ENCODE assay signal across 9 cellular contexts in genomic region chr10:119371704-119372663, GRCh38.
DNase-seq lines count a peak whose midpoint lies in the region; ATAC-seq and TF ChIP-seq lines count a peak whose summit lies in the region.
"Had no signal": no experiment of that assay in that cellular context is flagged by ENCODE, and none has a peak within 500 bp of the region (broad histone marks: within the 10 kb centered on the region; RNA-seq: fewer than 3 reads in every experiment).

No MANE protein-coding gene starts in this region.

- no peak overlapping the region for H3K4me3 Mint-ChIP-seq in naive thymus-derived CD4-positive, alpha-beta T cell

- no peaks in the 10 kb centered on the region for H3K27me3 ChIP-seq in AG04450 (ENCODE audit: control insufficient read depth, insufficient read depth, low read length)
- peaks cover 19% of the 10 kb centered on the region for H3K27me3 ChIP-seq in OCI-LY3 (ENCODE audit: low read depth, low read length)
- no peaks in the 10 kb centered on the region for H3K27me3 ChIP-seq in lung (ENCODE audit: control insufficient read depth, insufficient read depth)
- no peaks in the 10 kb centered on the region for H3K27me3 ChIP-seq in adrenal gland
- H3K27me3 ChIP-seq in naive thymus-derived CD4-positive, alpha-beta T cell (ENCODE audit: control insufficient read depth in 2 of 2, insufficient read depth in 2 of 2, low read length in 2 of 2): no peaks in the 10 kb centered on the region

- no peak overlapping the region for H3K9ac ChIP-seq in OCI-LY3 (ENCODE audit: low read length)

- H4K20me1 ChIP-seq in OCI-LY3 (ENCODE audit: insufficient read depth, low read length): peaks cover 5% of the 10 kb centered on the region

- H3K27ac Mint-ChIP-seq in naive thymus-derived CD4-positive, alpha-beta T cell: peak overlapping the region in 1 of 9 donors; percentile 58

- no peaks in the 10 kb centered on the region for H3K9me3 Mint-ChIP-seq in naive thymus-derived CD4-positive, alpha-beta T cell

- no peaks in the 10 kb centered on the region for H3K27me3 Mint-ChIP-seq in naive thymus-derived CD4-positive, alpha-beta T cell

- peaks cover 4% of the 10 kb centered on the region for H3K36me3 ChIP-seq in OCI-LY3 (replicated peaks; ENCODE audit: low read depth, low read length)
- no peaks in the 10 kb centered on the region for H3K36me3 ChIP-seq in lung (ENCODE audit: control insufficient read depth in 2 of 2, insufficient read depth in 2 of 2, low read length in 2 of 2)
- no peaks in the 10 kb centered on the region for H3K36me3 ChIP-seq in adrenal gland (replicated peaks in 1 of 2)
- no peaks in the 10 kb centered on the region for H3K36me3 ChIP-seq in naive thymus-derived CD4-positive, alpha-beta T cell (ENCODE audit: control insufficient read depth in 2 of 3, insufficient read depth in 3 of 3, low read length in 3 of 3)

- TF ChIP-seq CTCF in AG04450 (IDR thresholded peaks at IDR 0.05; ENCODE audit: low read depth, low read length): no peak
- TF ChIP-seq CTCF in OCI-LY3 (IDR thresholded peaks at IDR 0.05; ENCODE audit: low read depth, low read length): peak; percentile 20; the same call in 1 of the 2 replicates
- no peak for TF ChIP-seq CTCF in lung (IDR thresholded peaks at IDR 0.05; ENCODE audit: control extremely low read depth, extremely low read depth)
- TF ChIP-seq CTCF in adrenal gland (IDR thresholded peaks at IDR 0.05): no peak

- intact Hi-C loops in adrenal gland (cut with DNase I): no loop called here
- intact Hi-C loops in naive thymus-derived CD4-positive, alpha-beta T cell (cut with micrococcal nuclease): no loop called here

- DNase-seq in AG04450 (ENCODE audit: low read depth, low spot score): no peak
- no peak for DNase-seq in lung (ENCODE audit: low spot score)
- DNase-seq in adrenal gland: no peak
- DNase-seq in naive thymus-derived CD4-positive, alpha-beta T cell: no peak
- DNase-seq in NCI-H345 treated with DMSO at 0.1 percent for 48 hours (lab: John Stamatoyannopoulos, UW; ENCODE audit: unreplicated experiment): no peak
- no peak for DNase-seq in activated T-cell treated with anti-CD3 and anti-CD28 coated beads, Interleukin-2, amount 50 U/mL, for 1 hour
- DNase-seq: stimulated activated CD4-positive, alpha-beta T cell treated with anti-CD3 and anti-CD28 coated beads, Interleukin-4, amount 100 ng/mL, for 24 hours had no signal

- peaks cover 55% of the 10 kb centered on the region for H3K4me1 ChIP-seq in OCI-LY3 (ENCODE audit: low read length)
- peaks cover 10 to 50% of the 10 kb centered on the region in 2 donors for H3K4me1 ChIP-seq in lung (ENCODE audit: control insufficient read depth in 2 of 2, insufficient read depth in 2 of 2, low read length in 2 of 2)
- peaks cover 0 to 28% of the 10 kb centered on the region in 2 donors for H3K4me1 ChIP-seq in adrenal gland (replicated peaks in 1 of 2)
- peaks cover 0 to 2% of the 10 kb centered on the region in 2 donors for H3K4me1 ChIP-seq in naive thymus-derived CD4-positive, alpha-beta T cell (ENCODE audit: control insufficient read depth in 2 of 2, insufficient read depth in 2 of 2, low read length in 2 of 2)

- H3K36me3 Mint-ChIP-seq in naive thymus-derived CD4-positive, alpha-beta T cell: peaks cover 0 to 10% (median 0%) of the 10 kb centered on the region in 5 donors

- 75% methylated on average over 7 of the region's 7 CpGs for WGBS in lung, 2 donors
- 69 to 84% (median 80%) methylated on average over 6 to 7 of the region's 7 CpGs for WGBS in adrenal gland, 4 donors

- peaks cover 17 to 46% (median 29%) of the 10 kb centered on the region in 7 donors for H3K4me1 Mint-ChIP-seq in naive thymus-derived CD4-positive, alpha-beta T cell

- POLR2A ChIA-PET in AG04450 (lab: Yijun Ruan, JAX): interaction anchor here (0.7 to 1.4 kb wide), 5 partner anchors 30 to 163 kb away, joined by 3 to 6 read pairs (median 4); no protein-coding TSS in a partner anchor
- POLR2A ChIA-PET in naive thymus-derived CD4-positive, alpha-beta T cell (lab: Charles Lee): interaction anchor here (0.6 kb wide), 1 partner anchor 533 kb away, joined by 5 read pairs; no protein-coding TSS in a partner anchor

- no peak for TF ChIP-seq POLR2A in adrenal gland (IDR thresholded peaks at IDR 0.05)

- peak overlapping the region; percentile 68 for H3K4me2 ChIP-seq in OCI-LY3 (ENCODE audit: low read length)

- no peak overlapping the region for H2AFZ ChIP-seq in OCI-LY3 (ENCODE audit: low read depth, low read length)

- H3K79me2 ChIP-seq in OCI-LY3 (ENCODE audit: low read length): no peaks in the 10 kb centered on the region

- H3K4me3 ChIP-seq in AG04450 (ENCODE audit: low read depth, low read length): no peak overlapping the region
- H3K4me3 ChIP-seq in OCI-LY3 (ENCODE audit: low read length): 0 out of 2 replicates have a peak overlapping the region, but pooled peaks have one; percentile 0
- H3K4me3 ChIP-seq in lung: no peak overlapping the region
- H3K4me3 ChIP-seq in adrenal gland: no peak overlapping the region
- no peak overlapping the region for H3K4me3 ChIP-seq in naive thymus-derived CD4-positive, alpha-beta T cell (ENCODE audit: low read length)

- peak overlapping the region; percentile 53 for H3K27ac ChIP-seq in AG04450 (ENCODE audit: low read depth, low read length)
- peak overlapping the region; percentile 31 for H3K27ac ChIP-seq in OCI-LY3 (ENCODE audit: low read length)
- H3K27ac ChIP-seq in lung (ENCODE audit: low read depth in 1 of 2, low read length in 1 of 2): peak overlapping the region; percentile 37 to 88
- peak overlapping the region in 2 of 5 donors; percentile 65 to 70 for H3K27ac ChIP-seq in adrenal gland
- no peak overlapping the region for H3K27ac ChIP-seq in naive thymus-derived CD4-positive, alpha-beta T cell (ENCODE audit: low read depth, low read length)

- no peaks in the 10 kb centered on the region for H3K9me3 ChIP-seq in AG04450 (ENCODE audit: control insufficient read depth, insufficient read depth, low read length)
- peaks cover 6% of the 10 kb centered on the region; the same call in 1 of the 2 replicates for H3K9me3 ChIP-seq in OCI-LY3 (ENCODE audit: insufficient read depth, low read length)
- H3K9me3 ChIP-seq in lung (ENCODE audit: control insufficient read depth in 2 of 2, insufficient read depth in 1 of 2, low read length in 1 of 2): peaks cover 0 to 2% of the 10 kb centered on the region in 2 donors
- no peaks in the 10 kb centered on the region for H3K9me3 ChIP-seq in adrenal gland (replicated peaks in 1 of 3)
- H3K9me3 ChIP-seq in naive thymus-derived CD4-positive, alpha-beta T cell (ENCODE audit: control insufficient read depth in 2 of 3, low read length in 3 of 3): no peaks in the 10 kb centered on the region

- ATAC-seq in GM19035 (IDR thresholded peaks at IDR 0.05; ENCODE audit: unreplicated experiment): peak; percentile 51
- no peak for ATAC-seq in lung (ENCODE audit: insufficient read depth, low FRiP score)
- ATAC-seq in naive thymus-derived CD4-positive, alpha-beta T cell: no peak

- CTCF ChIA-PET in AG04450 (lab: Charles Lee): interaction anchor here (0.6 kb wide), 1 partner anchor 107 kb away, joined by 3 read pairs; no protein-coding TSS in a partner anchor
- CTCF ChIA-PET in naive thymus-derived CD4-positive, alpha-beta T cell (lab: Charles Lee): no interaction called here
